In the genomic region with DNA sequence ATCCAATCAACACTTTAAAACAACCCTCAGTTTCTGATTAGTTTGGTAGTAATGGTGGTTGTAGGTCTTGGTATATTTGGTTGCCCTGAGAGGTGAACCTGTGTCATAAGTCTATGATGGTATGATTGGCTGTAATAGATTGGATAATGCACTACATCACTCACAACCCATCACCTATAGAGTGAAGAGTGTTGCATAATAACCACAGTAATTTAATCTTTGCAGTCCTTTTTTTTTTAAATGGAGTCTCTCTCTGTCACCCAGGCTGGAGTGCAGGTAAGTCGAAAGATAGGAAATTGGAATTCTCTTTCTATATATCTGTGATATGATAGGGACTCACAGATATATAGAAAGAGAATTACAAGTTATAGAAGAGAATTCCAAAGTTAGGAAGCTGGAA, we compare ENCODE assay signal across 7 cellular contexts.
"Had no signal": no experiment of that assay in that cellular context is flagged by ENCODE, and none has a peak within 500 bp of the region (broad histone marks: within the 10 kb centered on the region; RNA-seq: fewer than 3 reads in every experiment).

No MANE protein-coding gene starts in this region.

- H3K27ac ChIP-seq: GM23248, HL-60 had no signal

- H3K9me3 ChIP-seq: HAP-1 had no signal

- H3K4me3 ChIP-seq: GM23248, HAP-1, K562 had no signal

- H3K4me1 ChIP-seq: HAP-1 had no signal

- H2AFZ ChIP-seq: GM23248 had no signal

- H3K9ac ChIP-seq: GM23248 had no signal

- H3K36me3 ChIP-seq: HAP-1 had no signal

- DNase-seq: GM23248, GOT3, H7, HFFc6 had no signal
